In genomic region chr1:23634518-23634839, GRCh38 we compare ENCODE assay signal across 8 cellular contexts. TPM values are rescaled to one million over a fixed set of nuclear protein-coding genes. Genes with fewer than 3 reads are reported as not detected.
DNase-seq lines count a peak whose midpoint lies in the region; ATAC-seq, FAIRE-seq and TF ChIP-seq lines count a peak whose summit lies in the region.

No MANE protein-coding gene starts in this region.

- no peaks in the 10 kb centered on the region for H3K9me1 ChIP-seq in endothelial cell of umbilical vein (replicated peaks; ENCODE audit: control insufficient read depth, extremely low read depth, insufficient read depth, low read length)

- peak overlapping the region; percentile 78 for H3K4me2 ChIP-seq in DOHH2 (ENCODE audit: low read length)
- H3K4me2 ChIP-seq in OCI-LY7 (ENCODE audit: low read length), result peak overlapping the region; percentile 83
- H3K4me2 ChIP-seq in endothelial cell of umbilical vein (ENCODE audit: insufficient read depth, low read length), result no peak overlapping the region

- H3K9me2 ChIP-seq in DOHH2 (replicated peaks; ENCODE audit: control insufficient read depth, low read length) (no peaks in the 10 kb centered on the region), OCI-LY7 (ENCODE audit: insufficient read depth, low read length) (no peaks in the 10 kb centered on the region)

- no peaks in the 10 kb centered on the region for H3K9me3 ChIP-seq in DOHH2 (ENCODE audit: control insufficient read depth, insufficient read depth, low read length)
- H3K9me3 ChIP-seq in OCI-LY7 (ENCODE audit: low read length), result no peaks in the 10 kb centered on the region
- no peaks in the 10 kb centered on the region for H3K9me3 ChIP-seq in endothelial cell of umbilical vein (replicated peaks; ENCODE audit: control insufficient read depth, insufficient read depth, low read length)
- H3K9me3 ChIP-seq in skeletal muscle tissue (ENCODE audit: control insufficient read depth in 3 of 3, low read length in 3 of 3), result no peaks in the 10 kb centered on the region

- H3K79me2 ChIP-seq in DOHH2 (ENCODE audit: control insufficient read depth, low read length) (no peaks in the 10 kb centered on the region), OCI-LY7 (ENCODE audit: insufficient read depth, low read depth, low read length) (peaks cover 16% of the 10 kb centered on the region; the same call in 1 of the 2 replicates), endothelial cell of umbilical vein (ENCODE audit: control insufficient read depth, insufficient read depth, low read length) (no peaks in the 10 kb centered on the region)

- ATAC-seq in GM18907 (IDR thresholded peaks at IDR 0.05; ENCODE audit: unreplicated experiment) (no peak), HG03045 (IDR thresholded peaks at IDR 0.05; ENCODE audit: unreplicated experiment) (no peak)
- ATAC-seq in activated CD4-positive, CD25-positive, alpha-beta regulatory T cell treated with anti-CD3 and anti-CD28 coated beads, Interleukin-2, amount 50 U/mL, for 24 hours, result no peak

- H3K27ac ChIP-seq in DOHH2 (ENCODE audit: low read depth, low read length) (peak overlapping the region; percentile 75), OCI-LY7 (ENCODE audit: low read depth, low read length, poor library complexity, severe bottlenecking) (peak overlapping the region; percentile 85), endothelial cell of umbilical vein (ENCODE audit: insufficient read depth, low read depth, low read length) (no peak overlapping the region), skeletal muscle tissue (ENCODE audit: low read depth, low read length) (peak overlapping the region; percentile 38)

- peak overlapping the region; percentile 3; the same call in 1 of the 2 replicates for H2AFZ ChIP-seq in OCI-LY7 (ENCODE audit: low read length)
- H2AFZ ChIP-seq in endothelial cell of umbilical vein (ENCODE audit: low read depth, low read length), result peak overlapping the region; percentile 57

- dilution Hi-C loops in endothelial cell of umbilical vein (cut with MboI; ENCODE audit: extremely low pct_ligation_motif_present, low sequenced_read_pairs), result no loop called here

- DNase-seq in OCI-LY7 (ENCODE audit: low spot score) (no peak), endothelial cell of umbilical vein (ENCODE audit: low read depth, low spot score) (no peak), AG08395 (ENCODE audit: low spot score) (no peak)

- H4K20me1 ChIP-seq in DOHH2 (ENCODE audit: control insufficient read depth, insufficient read depth, low read depth, low read length), result no peaks in the 10 kb centered on the region
- H4K20me1 ChIP-seq in OCI-LY7 (ENCODE audit: insufficient read depth, low read length), result no peaks in the 10 kb centered on the region
- H4K20me1 ChIP-seq in endothelial cell of umbilical vein (replicated peaks; ENCODE audit: control insufficient read depth, extremely low read depth, insufficient read depth, low read length), result no peaks in the 10 kb centered on the region

- intact Hi-C loops in OCI-LY7 (cut with micrococcal nuclease; ENCODE audit: unreplicated experiment), result loop anchor here (2.0 kb wide), 2 partner anchors 42 to 80 kb away; no protein-coding TSS in a partner anchor
- intact Hi-C loops in endothelial cell of umbilical vein (cut with micrococcal nuclease), result loop anchor here (10.0 kb wide), 1 partner anchor 660 kb away; the partner anchor contains the start of gene LACTBL1

- peaks cover 43% of the 10 kb centered on the region for H3F3A ChIP-seq in DOHH2 (ENCODE audit: control insufficient read depth, insufficient read depth)

- peaks cover 91% of the 10 kb centered on the region for H3K4me1 ChIP-seq in DOHH2 (ENCODE audit: control insufficient read depth, low read length)
- H3K4me1 ChIP-seq in OCI-LY7 (ENCODE audit: insufficient read depth, low read length, poor library complexity, severe bottlenecking), result peaks cover 92% of the 10 kb centered on the region
- no peaks in the 10 kb centered on the region for H3K4me1 ChIP-seq in endothelial cell of umbilical vein (ENCODE audit: control insufficient read depth, extremely low read depth, insufficient read depth, low read length)
- H3K4me1 ChIP-seq in skeletal muscle tissue (ENCODE audit: control insufficient read depth in 3 of 3, insufficient read depth in 3 of 3, low read length in 3 of 3), result peaks cover 28 to 33% (median 30%) of the 10 kb centered on the region in 3 donors

- POLR2A ChIA-PET in OCI-LY7 (lab: Charles Lee), result interaction anchor here (0.7 to 2.3 kb wide), 15 partner anchors 13 to 105 kb away, joined by 3 to 21 read pairs (median 4); partner anchors contain the start of gene ID3
- POLR2A ChIA-PET in endothelial cell of umbilical vein (lab: Charles Lee), result interaction anchor here (0.6 to 1.9 kb wide), 3 partner anchors 75 to 151 kb away, joined by 4 to 9 read pairs (median 5); partner anchors contain the start of gene ID3

- no peak for TF ChIP-seq POLR2A in endothelial cell of umbilical vein (IDR thresholded peaks at IDR 0.05; ENCODE audit: low read depth, low read length)

- no peak for FAIRE-seq in endothelial cell of umbilical vein (lab: Jason Lieb, UNC)

- H3K27me3 ChIP-seq in DOHH2 (ENCODE audit: control insufficient read depth, low read length) (no peaks in the 10 kb centered on the region), endothelial cell of umbilical vein (ENCODE audit: control insufficient read depth in 2 of 2, insufficient read depth in 2 of 2, low read length in 2 of 2) (peaks cover 0 to 4% of the 10 kb centered on the region in 2 experiments), skeletal muscle tissue (ENCODE audit: control insufficient read depth in 3 of 3, insufficient read depth in 3 of 3, low read length in 3 of 3) (no peaks in the 10 kb centered on the region)

- no TSS peak for BruUV-seq in OCI-LY7 (replicated peaks; lab: Mats Ljungman, UMichigan)
- no TSS peak for BruUV-seq in endothelial cell of umbilical vein (replicated peaks; lab: Mats Ljungman, UMichigan)

- CTCF ChIA-PET in OCI-LY7 (lab: Charles Lee; ENCODE audit: unreplicated experiment), result interaction anchor here (0.6 to 1.3 kb wide), 7 partner anchors 13 to 89 kb away, joined by 3 to 8 read pairs (median 4); no protein-coding TSS in a partner anchor
- CTCF ChIA-PET in endothelial cell of umbilical vein (lab: Charles Lee), result interaction anchor here (0.9 to 14.7 kb wide), 23 partner anchors 15 to 698 kb away, joined by 3 to 1069 read pairs (median 6); partner anchors contain the start of genes E2F2 and ID3

- H3K36me3 ChIP-seq in DOHH2 (ENCODE audit: control insufficient read depth, low read length) (no peaks in the 10 kb centered on the region), OCI-LY7 (ENCODE audit: insufficient read depth, low read length) (peaks cover 7% of the 10 kb centered on the region; the same call in 1 of the 2 replicates), endothelial cell of umbilical vein (ENCODE audit: control insufficient read depth in 2 of 2, extremely low read depth in 1 of 2, insufficient read depth in 2 of 2, low read length in 2 of 2) (no peaks in the 10 kb centered on the region), skeletal muscle tissue (ENCODE audit: control insufficient read depth in 3 of 3, insufficient read depth in 3 of 3, low read length in 3 of 3) (no peaks in the 10 kb centered on the region)

- no peak for TF ChIP-seq CTCF in DOHH2 (IDR thresholded peaks at IDR 0.05; ENCODE audit: low read depth, low read length, poor library complexity, severe bottlenecking)
- TF ChIP-seq CTCF in OCI-LY7 (conservative IDR thresholded peaks at IDR 0.05; ENCODE audit: low read length), result no peak
- TF ChIP-seq CTCF in endothelial cell of umbilical vein (IDR thresholded peaks at IDR 0.05; ENCODE audit: extremely low read depth in 1 of 2, insufficient read depth in 1 of 2, low read depth in 1 of 2, low read length in 2 of 2), result no peak

- peak overlapping the region; percentile 64 for H3K4me3 ChIP-seq in DOHH2 (ENCODE audit: low read length)
- H3K4me3 ChIP-seq in OCI-LY7 (ENCODE audit: low read depth, low read length, poor library complexity, severe bottlenecking), result peak overlapping the region; percentile 1
- H3K4me3 ChIP-seq in endothelial cell of umbilical vein (replicated peaks in 1 of 3; ENCODE audit: insufficient read depth in 1 of 3, low read depth in 1 of 3, low read length in 3 of 3), result no peak overlapping the region
- peak overlapping the region in 1 of 3 donors; percentile 67 for H3K4me3 ChIP-seq in skeletal muscle tissue (ENCODE audit: low read length in 3 of 3)

- H3K9ac ChIP-seq in endothelial cell of umbilical vein (replicated peaks; ENCODE audit: extremely low read depth, insufficient read depth, low read length) (no peak overlapping the region), skeletal muscle tissue (ENCODE audit: low read depth in 1 of 3, low read length in 3 of 3) (peak overlapping the region in 1 of 3 donors; percentile 77)

TF ChIP-seq in endothelial cell of umbilical vein, 7 proteins besides CTCF, POLR2A, EP300 and RAD21:
- TF ChIP-seq EZH2 (IDR thresholded peaks at IDR 0.05; ENCODE audit: borderline replicate concordance, low read depth, low read length, severe bottlenecking), result no peak
- no peak for TF ChIP-seq POLR2AphosphoS5 (IDR thresholded peaks at IDR 0.05; ENCODE audit: insufficient read depth, low read depth, low read length)
- TF ChIP-seq FOS (IDR thresholded peaks at IDR 0.05; ENCODE audit: borderline replicate concordance, insufficient read depth, low read length), result no peak
- TF ChIP-seq JUN (IDR thresholded peaks at IDR 0.05; ENCODE audit: borderline replicate concordance, insufficient read depth, insufficient read length, low read depth), result no peak
- no peak for TF ChIP-seq GATA2 (IDR thresholded peaks at IDR 0.05; ENCODE audit: insufficient read depth, insufficient read length, low read depth, low read length)
- TF ChIP-seq MAX (IDR thresholded peaks at IDR 0.05; ENCODE audit: insufficient read depth, insufficient read length), result no peak

RNA-seq across cellular contexts. Expression of gene RPL11, which starts 57.1 kb away (rescaled TPM):
- total RNA-seq in OCI-LY7 (2014; rRNA removed; shearing (Covaris generic)), result 1,891 and 2,496 TPM in 2 replicates
- 1,767 and 1,774 TPM in 2 replicates for total RNA-seq in OCI-LY7 (2022)
- 1,084 and 1,169 TPM in 2 replicates for total RNA-seq in endothelial cell of umbilical vein
- 656 and 861 TPM in 2 replicates for polyA plus RNA-seq in endothelial cell of umbilical vein
- 1,857 and 2,097 TPM in 2 replicates for polyA plus RNA-seq in endothelial cell of umbilical vein (2011; cell fraction: cytosol; rRNA removed)
- polyA plus RNA-seq in endothelial cell of umbilical vein (2011; cell fraction: nucleus; rRNA removed), result 491 and 654 TPM in 2 replicates
- 2,376 and 2,717 TPM in 2 replicates for polyA plus RNA-seq in endothelial cell of umbilical vein (2012)
- polyA minus RNA-seq in endothelial cell of umbilical vein, result 532 and 552 TPM in 2 replicates
- polyA minus RNA-seq in endothelial cell of umbilical vein (2011; cell fraction: cytosol; rRNA and poly(A)+ RNA removed), result 533 TPM
- 123 and 143 TPM in 2 replicates for polyA minus RNA-seq in endothelial cell of umbilical vein (2011; cell fraction: nucleus; rRNA and poly(A)+ RNA removed)
- 1,434 TPM for total RNA-seq in skeletal muscle tissue

Comparison
In these comparisons a context has a peak if more than half of its experiments do, and no peak if none do; other contexts are left out.
1. H3K4me3 ChIP-seq: peak in DOHH2 (single experiment) and OCI-LY7 (single experiment); none in endothelial cell of umbilical vein (0 of 3).